In the genomic region with DNA sequence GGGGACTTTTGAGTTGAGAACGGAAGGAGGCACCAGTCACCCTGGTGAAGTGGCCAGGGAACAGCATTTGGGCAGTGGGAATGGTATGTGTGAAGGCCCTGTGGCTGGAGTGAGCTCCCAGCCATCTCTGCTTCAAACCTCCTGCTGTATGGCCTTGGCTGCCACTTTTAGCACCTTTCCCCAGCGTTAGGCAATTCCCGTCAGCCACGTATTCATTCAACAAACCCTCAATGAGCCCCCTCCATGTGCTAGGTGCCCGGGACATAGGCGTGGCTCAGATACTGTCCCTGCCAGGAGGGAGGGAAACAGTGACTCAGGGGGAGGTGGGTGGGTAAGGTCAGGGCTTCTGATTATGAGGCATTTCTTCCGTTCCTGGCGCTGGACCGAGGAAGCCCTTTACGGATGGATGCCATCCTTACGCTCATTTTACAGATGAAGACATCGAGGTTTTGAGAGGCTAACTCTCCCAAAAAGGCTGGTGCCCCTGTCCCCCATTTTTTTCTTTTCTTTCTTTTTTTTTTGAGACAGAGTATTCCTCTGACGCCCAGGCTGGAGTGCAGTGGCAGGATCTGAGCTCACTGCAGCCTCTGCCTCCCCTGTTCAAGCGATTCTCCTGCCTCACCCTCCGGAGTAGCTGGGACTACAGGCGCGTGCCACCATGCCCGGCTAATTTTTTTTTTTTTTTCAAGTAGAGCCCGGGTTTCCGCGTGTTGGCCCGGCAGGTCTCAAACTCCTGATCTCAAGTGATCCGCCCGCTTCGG, we compare ENCODE assay signal across 8 cellular contexts. TPM values are rescaled to one million over a fixed set of nuclear protein-coding genes. Genes with fewer than 3 reads are reported as not detected.
DNase-seq lines count a peak whose midpoint lies in the region; ATAC-seq and TF ChIP-seq lines count a peak whose summit lies in the region.

No MANE protein-coding gene starts in this region.

- H3K9me2 ChIP-seq in MM.1S (replicated peaks; ENCODE audit: insufficient read depth, low read length), result no peaks in the 10 kb centered on the region

- H3K23ac ChIP-seq in mesendoderm (ENCODE audit: low read length), result no peak overlapping the region

- H3K27me3 ChIP-seq in H7 (ENCODE audit: control insufficient read depth, insufficient read depth, low read length), result no peaks in the 10 kb centered on the region
- no peaks in the 10 kb centered on the region for H3K27me3 ChIP-seq in ascending aorta
- no peaks in the 10 kb centered on the region for H3K27me3 ChIP-seq in mesendoderm (ENCODE audit: insufficient read depth, low read length, poor library complexity)
- no peaks in the 10 kb centered on the region for H3K27me3 ChIP-seq in MM.1S (replicated peaks; ENCODE audit: insufficient read depth, low read length)

- no peak overlapping the region for H2BK5ac ChIP-seq in mesendoderm (ENCODE audit: low read length)

- intact Hi-C loops in ascending aorta (cut with DNase I), result loop anchor here (2.0 to 10.0 kb wide), 3 partner anchors 35 to 189 kb away; no protein-coding TSS in a partner anchor

- no peak overlapping the region for H4K8ac ChIP-seq in mesendoderm (ENCODE audit: low read depth, low read length)

- WGBS in mesendoderm (ENCODE audit: extremely low coverage, insufficient coverage, low lambda C conversion rate), result no CpG with 5 or more reads among the region's 25 CpGs

- H4K20me1 ChIP-seq in MM.1S (ENCODE audit: insufficient read depth, low read length), result no peaks in the 10 kb centered on the region

- H3K4me1 ChIP-seq in ascending aorta, result peaks cover 3 to 15% of the 10 kb centered on the region in 2 donors
- H3K4me1 ChIP-seq in mesendoderm (ENCODE audit: control insufficient read depth, low read depth, low read length), result no peaks in the 10 kb centered on the region
- H3K4me1 ChIP-seq in MM.1S (ENCODE audit: low read length), result 0 out of 2 replicates have a peak, but pooled peaks cover 3% of the 10 kb centered on the region

- peak overlapping the region; percentile 31 to 36 for H3K27ac ChIP-seq in ascending aorta
- H3K27ac ChIP-seq in mesendoderm (ENCODE audit: low read depth, low read length), result no peak overlapping the region
- H3K27ac ChIP-seq in MM.1S (ENCODE audit: low read length), result no peak overlapping the region

- H2AFZ ChIP-seq in MM.1S (ENCODE audit: low read length), result no peak overlapping the region

- H3K79me1 ChIP-seq in mesendoderm (ENCODE audit: low read length), result peaks cover 4% of the 10 kb centered on the region

- TF ChIP-seq CTCF in AG10803 (conservative IDR thresholded peaks at IDR 0.05; ENCODE audit: low read length), result no peak
- TF ChIP-seq CTCF in ascending aorta (IDR thresholded peaks at IDR 0.05), result no peak
- no peak for TF ChIP-seq CTCF in MM.1S (IDR thresholded peaks at IDR 0.05; ENCODE audit: low read length)

- no peak overlapping the region for H3K4ac ChIP-seq in mesendoderm (ENCODE audit: low read depth, low read length)

- H3K9ac ChIP-seq in mesendoderm (ENCODE audit: low read length), result no peak overlapping the region
- H3K9ac ChIP-seq in MM.1S (ENCODE audit: low read length), result no peak overlapping the region

- H3K36me3 ChIP-seq in H7 (replicated peaks; ENCODE audit: control insufficient read depth, insufficient read depth, low read length) (peaks cover 9% of the 10 kb centered on the region), ascending aorta (peaks cover 24 to 32% of the 10 kb centered on the region in 2 donors), mesendoderm (ENCODE audit: control insufficient read depth, insufficient read depth, low read length) (peaks cover 5% of the 10 kb centered on the region), MM.1S (replicated peaks; ENCODE audit: insufficient read depth, low read length) (no peaks in the 10 kb centered on the region)

- no peak overlapping the region for H2BK15ac ChIP-seq in mesendoderm (replicated peaks; ENCODE audit: low read depth)

- no peak overlapping the region for H4K5ac ChIP-seq in mesendoderm (ENCODE audit: low read length)

- H2AK5ac ChIP-seq in mesendoderm (ENCODE audit: low read length), result no peak overlapping the region

- H3K4me2 ChIP-seq in mesendoderm (ENCODE audit: low read length) (no peak overlapping the region), MM.1S (ENCODE audit: low read depth, low read length) (no peak overlapping the region)

- H3K9me3 ChIP-seq in ascending aorta (no peaks in the 10 kb centered on the region), MM.1S (replicated peaks; ENCODE audit: insufficient read depth, low read length) (no peaks in the 10 kb centered on the region)

- peak overlapping the region; percentile 78 for H3K56ac ChIP-seq in mesendoderm (ENCODE audit: low read length)

- H2BK120ac ChIP-seq in mesendoderm (ENCODE audit: low read depth, low read length), result no peak overlapping the region

- H3K4me3 ChIP-seq in AG10803 (ENCODE audit: low read length) (no peak overlapping the region), H7 (ENCODE audit: insufficient read depth, low read depth, low read length) (no peak overlapping the region), ascending aorta (peak overlapping the region; percentile 51 to 70), mesendoderm (ENCODE audit: low read length) (no peak overlapping the region), MM.1S (ENCODE audit: low read length) (no peak overlapping the region)

- H3F3A ChIP-seq in MM.1S (ENCODE audit: insufficient read depth, low read length), result no peaks in the 10 kb centered on the region

- no peak for ATAC-seq in HG03457 (IDR thresholded peaks at IDR 0.05; ENCODE audit: unreplicated experiment)

- peak; percentile 44 for DNase-seq in AG10803 (ENCODE audit: low read depth)
- DNase-seq in H7, result peak; percentile 25
- DNase-seq in ascending aorta (ENCODE audit: low spot score in 2 of 2), result peak in 1 of 2 donors; percentile 84
- DNase-seq in mesendoderm, result no peak
- no peak for DNase-seq in MM.1S
- DNase-seq in NCI-H2196 treated with DMSO at 0.1 percent for 48 hours (lab: John Stamatoyannopoulos, UW; ENCODE audit: unreplicated experiment), result no peak
- DNase-seq in DMS153 treated with DMSO at 0.1 percent for 48 hours (lab: John Stamatoyannopoulos, UW; ENCODE audit: unreplicated experiment), result no peak

- H3K18ac ChIP-seq in mesendoderm (ENCODE audit: low read length), result no peak overlapping the region

- H3K79me2 ChIP-seq in mesendoderm (ENCODE audit: control insufficient read depth, insufficient read depth, low read length) (no peaks in the 10 kb centered on the region), MM.1S (ENCODE audit: low read length) (no peaks in the 10 kb centered on the region)

RNA-seq across cellular contexts. Expression of a gene that starts 37.5 kb away (rescaled TPM):
- 31.4 and 32.5 TPM in 2 replicates for total RNA-seq in H7 (2014; rRNA removed; shearing (Covaris generic))
- total RNA-seq in ascending aorta, result 67.4 TPM
- polyA plus RNA-seq in mesendoderm (2013, experiment 1 of 2), result 18.4 TPM
- 19.3 TPM for polyA plus RNA-seq in mesendoderm (2013, experiment 2 of 2)

Comparison
In these comparisons a context has a peak if more than half of its experiments do, and no peak if none do; other contexts are left out.
1. DNase-seq: peak in AG10803 (single experiment) and H7 (single experiment); none in mesendoderm (single experiment), MM.1S (single experiment), NCI-H2196 treated with DMSO at 0.1 percent for 48 hours (single experiment) and DMS153 treated with DMSO at 0.1 percent for 48 hours (single experiment).
2. H3K4me3 ChIP-seq: peak in ascending aorta (2 of 2); none in AG10803 (single experiment), H7 (single experiment), mesendoderm (single experiment) and MM.1S (single experiment).
3. H3K27ac ChIP-seq: peak in ascending aorta (2 of 2); none in mesendoderm (single experiment) and MM.1S (single experiment).